Comparison of ENCODE assay signal across 8 cellular contexts in genomic region chr11:35029979-35030378, GRCh38.
DNase-seq lines count a peak whose midpoint lies in the region; ATAC-seq and TF ChIP-seq lines count a peak whose summit lies in the region.

No MANE protein-coding gene starts in this region.

- POLR2A ChIA-PET in RWPE1 (lab: Yijun Ruan, JAX; ENCODE audit: low non-redundant PET): no interaction called here

- H3K9me3 Mint-ChIP-seq in activated T-cell treated with anti-CD3 and anti-CD28 coated beads, Interleukin-2, amount 50 U/mL, for 4 hours: peaks cover 16% of the 10 kb centered on the region

- peak; percentile 76 to 84 for ATAC-seq in activated T-cell treated with anti-CD3 and anti-CD28 coated beads, Interleukin-2, amount 50 U/mL, for 4 hours
- peak; percentile 94 for ATAC-seq in HG02870 (IDR thresholded peaks at IDR 0.05; ENCODE audit: unreplicated experiment)

- peak; percentile 38 for DNase-seq in activated T-cell treated with anti-CD3 and anti-CD28 coated beads, Interleukin-2, amount 50 U/mL, for 4 hours
- no peak for DNase-seq in activated T-cell treated with anti-CD3 and anti-CD28 coated beads for 4 hours
- peak; percentile 55 for DNase-seq in RWPE1 (ENCODE audit: low spot score)
- peak; percentile 75 for DNase-seq in fibroblast of pulmonary artery (ENCODE audit: low read depth)
- DNase-seq in NK-92 treated with Interleukin-12 subunit alpha and Interleukin-12 subunit beta, amount 100 ng/mL, for 24 hours (lab: John Stamatoyannopoulos, UW): no peak
- DNase-seq in NCI-H2029 treated with DMSO at 0.1 percent for 48 hours (lab: John Stamatoyannopoulos, UW): no peak
- DNase-seq in cerebellar cortex (ENCODE audit: low spot score): no peak

- CTCF ChIA-PET in RWPE1 (lab: Yijun Ruan, JAX): interaction anchor here (0.7 kb wide), 1 partner anchor 20 kb away, joined by 4 read pairs; no protein-coding TSS in a partner anchor

- H3K4me3 Mint-ChIP-seq in activated T-cell treated with anti-CD3 and anti-CD28 coated beads, Interleukin-2, amount 50 U/mL, for 4 hours: peak overlapping the region; percentile 35

- H3K36me3 Mint-ChIP-seq in activated T-cell treated with anti-CD3 and anti-CD28 coated beads, Interleukin-2, amount 50 U/mL, for 4 hours (ENCODE audit: insufficient read depth): no peaks in the 10 kb centered on the region

- H3K27me3 Mint-ChIP-seq in activated T-cell treated with anti-CD3 and anti-CD28 coated beads, Interleukin-2, amount 50 U/mL, for 4 hours (ENCODE audit: low read depth): no peaks in the 10 kb centered on the region

- peak overlapping the region; percentile 88 for H3K27ac ChIP-seq in RWPE1

- H3K4me1 Mint-ChIP-seq in activated T-cell treated with anti-CD3 and anti-CD28 coated beads, Interleukin-2, amount 50 U/mL, for 4 hours (ENCODE audit: low read depth): peaks cover 43% of the 10 kb centered on the region

- no peak overlapping the region for H3K4me3 ChIP-seq in fibroblast of pulmonary artery (replicated peaks; ENCODE audit: low read depth, low read length)

- no peak for TF ChIP-seq CTCF in RWPE1 (conservative IDR thresholded peaks at IDR 0.05; ENCODE audit: low read depth)
- TF ChIP-seq CTCF in fibroblast of pulmonary artery (IDR thresholded peaks at IDR 0.05; ENCODE audit: low read length, missing control alignments): no peak

Comparison
In these comparisons a context has a peak if more than half of its experiments do, and no peak if none do; other contexts are left out.
1. DNase-seq: peak in activated T-cell treated with anti-CD3 and anti-CD28 coated beads, Interleukin-2, amount 50 U/mL, for 4 hours (single experiment), RWPE1 (single experiment) and fibroblast of pulmonary artery (single experiment); none in activated T-cell treated with anti-CD3 and anti-CD28 coated beads for 4 hours (single experiment), NK-92 treated with Interleukin-12 subunit alpha and Interleukin-12 subunit beta, amount 100 ng/mL, for 24 hours (single experiment), NCI-H2029 treated with DMSO at 0.1 percent for 48 hours (single experiment) and cerebellar cortex (single experiment).